In the genomic region with DNA sequence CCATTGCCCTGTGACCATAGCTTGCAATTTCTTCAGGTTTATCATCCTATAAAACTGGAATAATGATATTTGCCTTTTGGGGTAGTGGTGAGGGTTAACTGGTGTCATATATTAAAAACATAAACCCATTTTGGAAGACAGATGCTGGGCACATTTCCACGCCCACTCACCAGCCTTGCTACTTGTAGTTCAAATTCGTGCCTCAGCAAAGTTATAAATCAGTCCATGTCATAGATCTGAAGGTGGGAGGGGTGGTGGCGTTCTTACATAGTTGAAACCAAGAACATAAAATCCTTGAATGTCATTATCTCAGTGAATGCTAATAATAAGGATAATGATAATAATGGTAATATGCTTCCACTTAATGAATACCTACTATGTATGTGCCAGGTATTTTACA, we compare ENCODE assay signal across 29 cellular contexts.
"Had no signal": no experiment of that assay in that cellular context is flagged by ENCODE, and none has a peak within 500 bp of the region (broad histone marks: within the 10 kb centered on the region; RNA-seq: fewer than 3 reads in every experiment).

No MANE protein-coding gene starts in this region.

- FAIRE-seq: pancreas, small intestine, urothelium cell line had no signal

- H3K36me3 Mint-ChIP-seq: natural killer cell treated with Interleukin-12 subunit alpha and Interleukin-12 subunit beta and Interleukin-15 and Interleukin-18, amount 100 ng/mL, for 72 hours; stimulated activated memory B cell treated with anti-CD40 and anti-IgM and Interleukin-4, amounts not matched to agents 10 μg/mL and 1 μg/mL and 100 μg/mL, for 72 hours; type B pancreatic cell had no signal

- H3K4me3 ChIP-seq: pancreas, prostate gland, right lobe of liver, sigmoid colon, suprapubic skin, testis, tibial artery, transverse colon, vagina had no signal

- H3K27me3 ChIP-seq: pancreas, right lobe of liver, suprapubic skin, testis, vagina had no signal

- H3K36me3 ChIP-seq: neutrophil, pancreas, prostate gland, right lobe of liver, sigmoid colon, suprapubic skin, tibial artery, transverse colon, vagina had no signal

- H3K4me1 ChIP-seq: pancreas, prostate gland, right lobe of liver, testis had no signal

- H3K27ac Mint-ChIP-seq: naive thymus-derived CD8-positive, alpha-beta T cell; natural killer cell treated with Interleukin-12 subunit alpha and Interleukin-12 subunit beta and Interleukin-15 and Interleukin-18, amount 100 ng/mL, for 72 hours; nephron progenitor cell; stimulated activated memory B cell treated with anti-CD40 and anti-IgM and Interleukin-4, amounts not matched to agents 10 μg/mL and 1 μg/mL and 100 μg/mL, for 72 hours; stimulated activated naive CD8-positive, alpha-beta T cell treated with anti-CD3 and anti-CD28 coated beads, Interleukin-15, amount 100 ng/mL, for 72 hours; type B pancreatic cell had no signal

- H3K9me3 Mint-ChIP-seq: natural killer cell treated with Interleukin-12 subunit alpha and Interleukin-12 subunit beta and Interleukin-15 and Interleukin-18, amount 100 ng/mL, for 72 hours; neural crest cell; stimulated activated naive CD8-positive, alpha-beta T cell treated with anti-CD3 and anti-CD28 coated beads, Interleukin-15, amount 100 ng/mL, for 72 hours; type B pancreatic cell had no signal

- H3K4me3 Mint-ChIP-seq: naive B cell; naive thymus-derived CD8-positive, alpha-beta T cell; natural killer cell treated with Interleukin-12 subunit alpha and Interleukin-12 subunit beta and Interleukin-15 and Interleukin-18, amount 100 ng/mL, for 72 hours; nephron progenitor cell; neural crest cell; stimulated activated memory B cell treated with anti-CD40 and anti-IgM and Interleukin-4, amounts not matched to agents 10 μg/mL and 1 μg/mL and 100 μg/mL, for 72 hours; stimulated activated naive CD8-positive, alpha-beta T cell treated with anti-CD3 and anti-CD28 coated beads, Interleukin-15, amount 100 ng/mL, for 72 hours; type B pancreatic cell had no signal

- H3K9me3 ChIP-seq: neutrophil, pancreas, prostate gland, right lobe of liver, sigmoid colon, suprapubic skin, testis, tibial artery, transverse colon, vagina had no signal

- ATAC-seq: naive thymus-derived CD8-positive, alpha-beta T cell; natural killer cell treated with Interleukin-12 subunit alpha and Interleukin-12 subunit beta and Interleukin-15 and Interleukin-18, amount 100 ng/mL, for 72 hours; pancreas; right cardiac atrium; right lobe of liver; stimulated activated memory B cell treated with anti-CD40 and anti-IgM and Interleukin-4, amounts not matched to agents 10 μg/mL and 1 μg/mL and 100 μg/mL, for 72 hours; stimulated activated naive CD8-positive, alpha-beta T cell treated with anti-CD3 and anti-CD28 coated beads, Interleukin-15, amount 100 ng/mL, for 72 hours; stimulated activated naive CD8-positive, alpha-beta T cell treated with anti-CD3 and anti-CD28 coated beads, Interleukin-15, Interleukin-2, amounts not matched to agents 100 U/mL and 50 U/mL, for 24 hours had no signal

- H3K27ac ChIP-seq: neutrophil, pancreas, prostate gland, right lobe of liver, sigmoid colon, suprapubic skin, testis, tibial artery, transverse colon, vagina had no signal

- DNase-seq: naive B cell; naive thymus-derived CD8-positive, alpha-beta T cell; nephron progenitor cell; pancreas; right cardiac atrium; right lobe of liver; sigmoid colon; small intestine; stimulated activated CD4-positive, alpha-beta T cell treated with anti-CD3 and anti-CD28 coated beads, Interleukin-15, amount 100 ng/mL, for 24 hours; stimulated activated CD4-positive, alpha-beta T cell treated with anti-CD3 and anti-CD28 coated beads, Interleukin-2, amount 100 ng/mL, for 24 hours; stimulated activated CD4-positive, alpha-beta T cell treated with anti-CD3 and anti-CD28 coated beads, Interleukin-2, amount 100 ng/mL, for 48 hours; stimulated activated CD4-positive, alpha-beta T cell treated with anti-CD3 and anti-CD28 coated beads, Interleukin-4, amount 100 ng/mL, for 4 hours; stimulated activated CD8-positive, alpha-beta memory T cell treated with anti-CD3 and anti-CD28 coated beads, Interleukin-4, amount 100 ng/mL, for 48 hours; stimulated activated naive CD4-positive, alpha-beta T cell; stimulated activated naive CD8-positive, alpha-beta T cell treated with anti-CD3 and anti-CD28 coated beads, Interleukin-15, amount 100 ng/mL, for 72 hours; stimulated activated naive CD8-positive, alpha-beta T cell treated with anti-CD3 and anti-CD28 coated beads, Interleukin-15, Interleukin-2, amounts not matched to agents 100 U/mL and 50 U/mL, for 24 hours; substantia nigra; testis; tibial artery; transverse colon had no signal
